35 cellular contexts compared by ENCODE assay signal in genomic region chr5:38438757-38439156, GRCh38.
"Had no signal": no experiment of that assay in that cellular context is flagged by ENCODE, and none has a peak within 500 bp of the region (broad histone marks: within the 10 kb centered on the region; RNA-seq: fewer than 3 reads in every experiment).

No MANE protein-coding gene starts in this region.

- H3K36me3 ChIP-seq: MG63 had no signal

- H3K27ac ChIP-seq: KMS-11 had no signal

- H3K27me3 ChIP-seq: MG63 had no signal

- DNase-seq: Karpas-422, Kasumi-1, MG63, MM.1S, MV-4-11, NCI-H1048, NCI-H1092, NCI-H1092 treated with DMSO at 0.1 percent for 48 hours, NCI-H1105, NCI-H1105 treated with DMSO at 0.1 percent for 48 hours, NCI-H1417, NCI-H1417 treated with DMSO at 0.1 percent for 48 hours, NCI-H1436, NCI-H1436 treated with DMSO at 0.1 percent for 48 hours, NCI-H146, NCI-H1694, NCI-H1694 treated with DMSO at 0.1 percent for 48 hours, NCI-H187, NCI-H187 treated with DMSO at 0.1 percent for 48 hours, NCI-H1930, NCI-H2029, NCI-H2029 treated with DMSO at 0.1 percent for 48 hours, NCI-H2081, NCI-H2081 treated with DMSO at 0.1 percent for 48 hours, NCI-H2107, NCI-H2171, NCI-H2171 treated with DMSO at 0.1 percent for 48 hours, NCI-H2227 treated with DMSO at 0.1 percent for 48 hours, NCI-H226, NCI-H345, NCI-H446, NCI-H446 treated with DMSO at 0.1 percent for 48 hours, NCI-H510A, NCI-H510A treated with DMSO at 0.1 percent for 48 hours had no signal

- H3K9ac ChIP-seq: KMS-11 had no signal

- H3K4me2 ChIP-seq: KMS-11 had no signal

- H3K9me3 ChIP-seq: MG63 had no signal

- H3K4me3 ChIP-seq: MG63 had no signal
